ENCODE assay signal across 8 cellular contexts in genomic region chr16:14070555-14070876, GRCh38. TPM values are rescaled to one million over a fixed set of nuclear protein-coding genes. Genes with fewer than 3 reads are reported as not detected.
DNase-seq lines count a peak whose midpoint lies in the region; ATAC-seq and TF ChIP-seq lines count a peak whose summit lies in the region.

No MANE protein-coding gene starts in this region.

- H3K4me1 Mint-ChIP-seq in CD4-positive, alpha-beta T cell (ENCODE audit: low read depth) = peaks cover 36% of the 10 kb centered on the region

- peaks cover 9% of the 10 kb centered on the region for H3K36me3 Mint-ChIP-seq in CD4-positive, alpha-beta T cell (ENCODE audit: low read depth)

- no peaks in the 10 kb centered on the region for H3K27me3 Mint-ChIP-seq in CD4-positive, alpha-beta T cell

- 54 to 74% methylated on average over 4 of the region's 4 CpGs for WGBS in lower leg skin, 2 donors
- 64% methylated on average over 4 of the region's 4 CpGs for WGBS in urinary bladder

- H3K9ac ChIP-seq in adipocyte (ENCODE audit: low read length) = peak overlapping the region; percentile 93

- TF ChIP-seq POLR2A in lower leg skin (IDR thresholded peaks at IDR 0.05) = no peak

- H3K27ac Mint-ChIP-seq in CD4-positive, alpha-beta T cell = peak overlapping the region; percentile 82

- no peaks in the 10 kb centered on the region for H3K36me3 ChIP-seq in adipocyte (ENCODE audit: control insufficient read depth, insufficient read depth, low read length, severe bottlenecking)
- H3K36me3 ChIP-seq in urinary bladder (ENCODE audit: insufficient read depth) = no peaks in the 10 kb centered on the region

- H3K4me1 ChIP-seq in adipocyte (ENCODE audit: control insufficient read depth, insufficient read depth, low read length) (peaks cover 6% of the 10 kb centered on the region), urinary bladder (ENCODE audit: insufficient read depth) (no peaks in the 10 kb centered on the region)

- no peak for ATAC-seq in CD4-positive, alpha-beta T cell (ENCODE audit: poor library complexity)
- peak; percentile 28 for ATAC-seq in HG02642 (IDR thresholded peaks at IDR 0.05; ENCODE audit: poor library complexity, unreplicated experiment)

- peak overlapping the region; percentile 92 for H3K4me3 Mint-ChIP-seq in CD4-positive, alpha-beta T cell

- H3K9me3 Mint-ChIP-seq in CD4-positive, alpha-beta T cell = no peaks in the 10 kb centered on the region

- peak overlapping the region; percentile 69 for H3K27ac ChIP-seq in CD4-positive, alpha-beta T cell (ENCODE audit: low read depth, low read length)
- peak overlapping the region; percentile 76 for H3K27ac ChIP-seq in urinary bladder (ENCODE audit: low read depth)

- POLR2A ChIA-PET in CD4-positive, alpha-beta T cell (lab: Charles Lee) = interaction anchor here (0.6 to 1.0 kb wide), 2 partner anchors 23 to 151 kb away, joined by 3 to 5 read pairs; partner anchors contain the start of gene ERCC4

- H3K4me3 ChIP-seq in adipocyte (ENCODE audit: low read length) (peak overlapping the region; percentile 91), lower leg skin (ENCODE audit: low read depth, poor library complexity, severe bottlenecking) (peak overlapping the region; percentile 89), urinary bladder (ENCODE audit: low read depth, low read length) (peak overlapping the region; percentile 63)

- no peaks in the 10 kb centered on the region for H3K9me3 ChIP-seq in CD4-positive, alpha-beta T cell (ENCODE audit: control insufficient read depth, low read length)
- no peaks in the 10 kb centered on the region for H3K9me3 ChIP-seq in adipocyte (ENCODE audit: control insufficient read depth, low read length)

- CTCF ChIA-PET in CD4-positive, alpha-beta T cell (lab: Charles Lee) = no interaction called here

- no peaks in the 10 kb centered on the region for H3K27me3 ChIP-seq in CD4-positive, alpha-beta T cell (ENCODE audit: control insufficient read depth, insufficient read depth, low read length)
- H3K27me3 ChIP-seq in adipocyte (replicated peaks; ENCODE audit: control insufficient read depth, insufficient read depth, low read length) = peaks cover 3% of the 10 kb centered on the region

- intact Hi-C loops in CD4-positive, alpha-beta T cell (cut with DNase I, micrococcal nuclease) = loop anchor here in 1 of 2 experiments (5.0 to 10.0 kb wide), 4 partner anchors 148 to 1266 kb away; partner anchors contain the start of genes BFAR, CPPED1, ERCC4 and PARN
- intact Hi-C loops in lower leg skin (cut with DNase I; ENCODE audit: low total_unique reads) = no loop called here

- no peak for TF ChIP-seq CTCF in CD4-positive, alpha-beta T cell (IDR thresholded peaks at IDR 0.05)
- no peak for TF ChIP-seq CTCF in lower leg skin (IDR thresholded peaks at IDR 0.05)

- DNase-seq in CD4-positive, alpha-beta T cell = no peak
- no peak for DNase-seq in adipocyte (ENCODE audit: low read depth)
- DNase-seq in lower leg skin (ENCODE audit: low spot score in 2 of 2) = no peak
- DNase-seq in NCI-H128 (lab: John Stamatoyannopoulos, UW; ENCODE audit: unreplicated experiment) = no peak
- DNase-seq in AG08396 (ENCODE audit: low spot score) = no peak
- no peak for DNase-seq in NCI-H345 (lab: John Stamatoyannopoulos, UW)

RNA-seq across cellular contexts. Expression of gene MRTFB, which starts 0.6 kb away (rescaled TPM):
- total RNA-seq in CD4-positive, alpha-beta T cell = 10 to 100 TPM; 18.0 to 19.4 TPM
- total RNA-seq in lower leg skin = 100 to 1,000 TPM in 1 of 4 donors, 10 to 100 TPM in 3; 31.9 to 128 (median 56.4) TPM
- total RNA-seq in urinary bladder = 42.8 TPM
- 18.9 TPM for polyA plus RNA-seq in urinary bladder
